In genomic region chr7:11668727-11669126, GRCh38 we compare ENCODE assay signal across 15 cellular contexts.
DNase-seq lines count a peak whose midpoint lies in the region; ATAC-seq and TF ChIP-seq lines count a peak whose summit lies in the region.
"Had no signal": no experiment of that assay in that cellular context is flagged by ENCODE, and none has a peak within 500 bp of the region (broad histone marks: within the 10 kb centered on the region; RNA-seq: fewer than 3 reads in every experiment).

No MANE protein-coding gene starts in this region.

- H3K27me3 ChIP-seq in cardiac muscle cell (no peaks in the 10 kb centered on the region), PC-9 (ENCODE audit: insufficient read depth, low read depth) (no peaks in the 10 kb centered on the region), testis (no peaks in the 10 kb centered on the region)
- H3K27me3 ChIP-seq: BLaER1 treated with 17β-estradiol and CSF1 and Interleukin-3, amounts not matched to agents 10 nM and 100 nM had no signal

- H3K9me2 ChIP-seq in PC-9 (ENCODE audit: insufficient read depth): no peaks in the 10 kb centered on the region; the same call in 1 of the 2 replicates

- no peaks in the 10 kb centered on the region for H3F3A ChIP-seq in PC-9 (ENCODE audit: insufficient read depth, low read depth)

- no peak for ATAC-seq in GM21786 (IDR thresholded peaks at IDR 0.05; ENCODE audit: unreplicated experiment)

- POLR2A ChIA-PET in PC-9 (lab: Charles Lee; ENCODE audit: unreplicated experiment): no interaction called here

- peaks cover 43% of the 10 kb centered on the region for H3K4me1 Mint-ChIP-seq in glutamatergic neuron (ENCODE audit: low read depth, unreplicated experiment)
- H3K4me1 Mint-ChIP-seq: CD4-positive, CD25-positive, alpha-beta regulatory T cell had no signal

- H3K79me2 ChIP-seq in PC-9 (ENCODE audit: low read depth): no peaks in the 10 kb centered on the region

- intact Hi-C loops in cardiac septum (cut with DNase I): no loop called here
- intact Hi-C loops in PC-9 (cut with micrococcal nuclease; ENCODE audit: unreplicated experiment): no loop called here
- intact Hi-C loops in testis (cut with DNase I; ENCODE audit: low total_unique reads): no loop called here

- H3K4me3 ChIP-seq in cardiac muscle cell: no peak overlapping the region
- no peak overlapping the region for H3K4me3 ChIP-seq in PC-9
- no peak overlapping the region for H3K4me3 ChIP-seq in testis
- H3K4me3 ChIP-seq: BLaER1 treated with 17β-estradiol and CSF1 and Interleukin-3, amounts not matched to agents 10 nM and 100 nM had no signal

- no TSS peak for BruUV-seq in PC-9 (replicated peaks; lab: Mats Ljungman, UMichigan)

- DNase-seq in cardiac muscle cell (ENCODE audit: low read depth in 1 of 2, low spot score in 1 of 2) (peak in 1 of 2 donors; percentile 48), cardiac septum (ENCODE audit: low spot score) (no peak), PC-9 (no peak), glutamatergic neuron (no peak), testis (no peak), iPS-NIHi11 (ENCODE audit: low spot score) (no peak)
- DNase-seq: 8988T; ACHN; CD4-positive, CD25-positive, alpha-beta regulatory T cell; DMS53; GF-D8; HCEC 1CT; HFFc6 had no signal

- H4K20me1 ChIP-seq in PC-9 (ENCODE audit: insufficient read depth): no peaks in the 10 kb centered on the region
- H4K20me1 ChIP-seq: BLaER1 treated with 17β-estradiol and CSF1 and Interleukin-3, amounts not matched to agents 10 nM and 100 nM had no signal

- H3K27me3 Mint-ChIP-seq in glutamatergic neuron (ENCODE audit: unreplicated experiment): no peaks in the 10 kb centered on the region
- H3K27me3 Mint-ChIP-seq: CD4-positive, CD25-positive, alpha-beta regulatory T cell had no signal

- no peak for TF ChIP-seq POLR2A in testis (IDR thresholded peaks at IDR 0.05)

- peaks cover 4% of the 10 kb centered on the region for H3K9me3 Mint-ChIP-seq in glutamatergic neuron (ENCODE audit: unreplicated experiment)

- WGBS in testis, 2 donors: 77 to 80% methylated on average over 4 of the region's 4 CpGs

- H3K27ac ChIP-seq in cardiac muscle cell (peak overlapping the region; percentile 78), PC-9 (no peak overlapping the region), testis (no peak overlapping the region)
- H3K27ac ChIP-seq: BLaER1 treated with 17β-estradiol and CSF1 and Interleukin-3, amounts not matched to agents 10 nM and 100 nM had no signal

- H3K4me1 ChIP-seq in cardiac muscle cell (ENCODE audit: low read depth) (peaks cover 25% of the 10 kb centered on the region), PC-9 (replicated peaks; ENCODE audit: insufficient read depth) (no peaks in the 10 kb centered on the region), testis (no peaks in the 10 kb centered on the region)
- H3K4me1 ChIP-seq: BLaER1 treated with 17β-estradiol and CSF1 and Interleukin-3, amounts not matched to agents 10 nM and 100 nM had no signal

- no peaks in the 10 kb centered on the region for H3K36me3 Mint-ChIP-seq in glutamatergic neuron (ENCODE audit: unreplicated experiment)
- H3K36me3 Mint-ChIP-seq: CD4-positive, CD25-positive, alpha-beta regulatory T cell had no signal

- no peak for TF ChIP-seq CTCF in cardiac muscle cell (IDR thresholded peaks at IDR 0.05; ENCODE audit: low read depth, low read length)
- TF ChIP-seq CTCF in PC-9 (conservative IDR thresholded peaks at IDR 0.05): no peak
- TF ChIP-seq CTCF in glutamatergic neuron (IDR thresholded peaks at IDR 0.05; ENCODE audit: partially characterized antibody, unreplicated experiment): no peak
- TF ChIP-seq CTCF in testis (IDR thresholded peaks at IDR 0.05): no peak

- H3K36me3 ChIP-seq in cardiac muscle cell (no peaks in the 10 kb centered on the region), PC-9 (ENCODE audit: low read depth) (no peaks in the 10 kb centered on the region), testis (ENCODE audit: low read depth, missing control alignments) (no peaks in the 10 kb centered on the region)
- H3K36me3 ChIP-seq: BLaER1 treated with 17β-estradiol and CSF1 and Interleukin-3, amounts not matched to agents 10 nM and 100 nM had no signal

- no peak overlapping the region for H3K4me2 ChIP-seq in PC-9
- H3K4me2 ChIP-seq: BLaER1 treated with 17β-estradiol and CSF1 and Interleukin-3, amounts not matched to agents 10 nM and 100 nM had no signal

- CTCF ChIA-PET in PC-9 (lab: Charles Lee): no interaction called here

- no peak overlapping the region for H3K4me3 Mint-ChIP-seq in glutamatergic neuron (ENCODE audit: unreplicated experiment)
- H3K4me3 Mint-ChIP-seq: CD4-positive, CD25-positive, alpha-beta regulatory T cell; HFFc6 had no signal

- peak overlapping the region; percentile 5 for H3K27ac Mint-ChIP-seq in glutamatergic neuron (ENCODE audit: unreplicated experiment)
- H3K27ac Mint-ChIP-seq: CD4-positive, CD25-positive, alpha-beta regulatory T cell; HFFc6 had no signal

- peak overlapping the region; percentile 20; the same call in 1 of the 2 replicates for H2AFZ ChIP-seq in PC-9

- no peaks in the 10 kb centered on the region for H3K9me3 ChIP-seq in cardiac muscle cell (ENCODE audit: low read depth)
- no peaks in the 10 kb centered on the region for H3K9me3 ChIP-seq in PC-9 (ENCODE audit: insufficient read depth, low read depth)
- H3K9me3 ChIP-seq in testis: no peaks in the 10 kb centered on the region
